ENCODE assay signal across 11 cellular contexts in genomic region chr3:38320638-38321037, GRCh38. TPM values are rescaled to one million over a fixed set of nuclear protein-coding genes. Genes with fewer than 3 reads are reported as not detected.
"Had no signal": no experiment of that assay in that cellular context is flagged by ENCODE, and none has a peak within 500 bp of the region (broad histone marks: within the 10 kb centered on the region; RNA-seq: fewer than 3 reads in every experiment).

No MANE protein-coding gene starts in this region.

RNA-seq across cellular contexts. Expression of gene SLC22A14, which starts 38.5 kb away (rescaled TPM):
- total RNA-seq: activated CD4-positive, alpha-beta memory T cell treated with anti-CD3 and anti-CD28 coated beads for 36 hours; activated CD4-positive, alpha-beta memory T cell treated with anti-CD3 and anti-CD28 coated beads, Interleukin-2, amount 10 ng/mL, durations not matched to agents 7 days and 5 days; activated CD4-positive, alpha-beta T cell treated with anti-CD3 and anti-CD28 coated beads for 36 hours; activated CD4-positive, alpha-beta T cell treated with anti-CD3 and anti-CD28 coated beads, Interleukin-2, amount 10 ng/mL, durations not matched to agents 24 days and 14 days; activated CD4-positive, alpha-beta T cell treated with anti-CD3 and anti-CD28 coated beads, Interleukin-2, amount 10 ng/mL, durations not matched to agents 7 days and 5 days; activated CD8-positive, alpha-beta memory T cell treated with anti-CD3 and anti-CD28 coated beads, Interleukin-2, amount 10 ng/mL, durations not matched to agents 7 days and 5 days; activated CD8-positive, alpha-beta T cell treated with anti-CD3 and anti-CD28 coated beads for 36 hours; activated CD8-positive, alpha-beta T cell treated with anti-CD3 and anti-CD28 coated beads, Interleukin-2, amount 10 ng/mL, durations not matched to agents 7 days and 5 days; T-helper 1 cell treated with Interleukin-12 subunit alpha and Interleukin-12 subunit beta and Interleukin-4 antibody, amounts not matched to agents 30 ng/mL and 1 ng/mL, for 36 hours; T-helper 2 cell treated with Interferon-gamma antibody and Interleukin-4, amounts not matched to agents 100 ng/mL and 5 ng/mL, for 36 hours; WTC11 had no signal
